ENCODE assay signal across 14 cellular contexts in the genomic region with DNA sequence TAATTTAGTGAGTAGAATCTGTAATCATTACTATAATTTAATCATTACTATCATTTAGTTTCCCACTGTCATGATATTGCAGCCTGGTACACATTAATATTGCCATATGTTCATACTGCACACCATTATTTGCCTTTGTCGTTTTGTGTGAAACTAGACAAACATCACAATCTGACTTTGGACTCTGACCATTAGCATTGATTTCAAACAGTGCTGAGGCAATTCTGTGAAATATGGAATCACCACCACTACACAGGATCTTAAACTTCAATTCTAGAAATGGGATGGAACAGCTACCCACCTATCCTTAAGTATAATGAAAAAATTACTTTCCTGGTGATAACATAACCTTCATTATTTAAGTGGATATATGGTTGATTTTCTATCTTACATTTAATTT.
"Had no signal": no experiment of that assay in that cellular context is flagged by ENCODE, and none has a peak within 500 bp of the region (broad histone marks: within the 10 kb centered on the region; RNA-seq: fewer than 3 reads in every experiment).

No MANE protein-coding gene starts in this region.

- H3K4me3 ChIP-seq: coronary artery had no signal

- H3K36me3 ChIP-seq: WERI-Rb-1 had no signal

- DNase-seq: activated CD4-positive, alpha-beta T cell treated with anti-CD3 and anti-CD28 coated beads for 48 hours; activated CD8-positive, alpha-beta T cell treated with anti-CD3 and anti-CD28 coated beads for 36 hours; activated effector memory CD4-positive, alpha-beta T cell treated with Interleukin-2 at 50 U/mL for 16 hours; activated naive CD4-positive, alpha-beta T cell treated with anti-CD3 and anti-CD28 coated beads, Interleukin-2, amount 50 U/mL, for 16 hours; activated T-cell treated with anti-CD3 and anti-CD28 coated beads, Interleukin-2, amount 50 U/mL, for 4 hours; foreskin melanocyte; naive thymus-derived CD4-positive, alpha-beta T cell; posterior cingulate gyrus; stimulated activated CD4-positive, alpha-beta T cell treated with anti-CD3 and anti-CD28 coated beads, Interleukin-15, amount 100 ng/mL, for 24 hours; stimulated activated CD4-positive, alpha-beta T cell treated with anti-CD3 and anti-CD28 coated beads, Interleukin-4, amount 100 ng/mL, for 24 hours; stimulated activated naive CD4-positive, alpha-beta T cell treated with Interleukin-2 at 50 U/mL for 16 hours; trophoblast cell; WERI-Rb-1 had no signal

- ATAC-seq: activated CD8-positive, alpha-beta T cell treated with anti-CD3 and anti-CD28 coated beads for 36 hours; activated T-cell treated with anti-CD3 and anti-CD28 coated beads, Interleukin-2, amount 50 U/mL, for 4 hours; naive thymus-derived CD4-positive, alpha-beta T cell had no signal

- H3K27ac ChIP-seq: WERI-Rb-1 had no signal
